In genomic region chr9:136950656-136951030, GRCh38 we compare ENCODE assay signal across 8 cellular contexts. TPM values are rescaled to one million over a fixed set of nuclear protein-coding genes. Genes with fewer than 3 reads are reported as not detected.
DNase-seq lines count a peak whose midpoint lies in the region; ATAC-seq lines count a peak whose summit lies in the region.

No MANE protein-coding gene starts in this region.

- H3K27ac ChIP-seq in angular gyrus (ENCODE audit: low read depth, low read length), result peak overlapping the region; percentile 99

- ATAC-seq in left colon, result peak; percentile 17
- no peak for ATAC-seq in GM21515 (IDR thresholded peaks at IDR 0.05; ENCODE audit: unreplicated experiment)
- ATAC-seq in GM18858 (IDR thresholded peaks at IDR 0.05; ENCODE audit: unreplicated experiment), result no peak

- DNase-seq in DMS53 (lab: John Stamatoyannopoulos, UW) (peak; percentile 68), DMS53 treated with DMSO at 0.1 percent for 48 hours (lab: John Stamatoyannopoulos, UW; ENCODE audit: unreplicated experiment) (no peak), left colon (no peak), superior temporal gyrus (ENCODE audit: extremely low spot score) (peak; percentile 21), cerebellar nuclear complex (lab: John Stamatoyannopoulos, UW) (no peak)

- intact Hi-C loops in left colon (cut with DNase I, micrococcal nuclease), result no loop called here

RNA-seq across cellular contexts. Expression of gene LCN12, which starts 1.4 kb away (rescaled TPM):
- 10 to 100 TPM in 1 of 2 donors, 1 to 10 TPM in 1; 8.5 to 10.2 TPM for total RNA-seq in left colon

RNA-seq across cellular contexts. Expression of gene C8G, which starts 5.6 kb away (rescaled TPM):
- 1 to 10 TPM; 3.9 to 8.3 TPM for total RNA-seq in left colon

RNA-seq across cellular contexts. Expression of gene FBXW5, which starts 6.1 kb away (rescaled TPM):
- 100 to 1,000 TPM; 167 to 195 TPM for total RNA-seq in left colon

RNA-seq across cellular contexts. Expression of gene PTGDS, which starts 26.7 kb away (rescaled TPM):
- total RNA-seq in left colon, result 10 to 100 TPM in 1 of 2 donors, 1 to 10 TPM in 1; 8.7 to 36.9 TPM

RNA-seq across cellular contexts. Expression of gene LCNL1, which starts 32.1 kb away (rescaled TPM):
- total RNA-seq in left colon, result under 1 TPM in 1 of 2 donors, not detected in 1; 0.06 TPM

Comparison
In these comparisons a context has a peak if more than half of its experiments do, and no peak if none do; other contexts are left out.
1. DNase-seq: peak in DMS53 (single experiment) and superior temporal gyrus (single experiment); none in DMS53 treated with DMSO at 0.1 percent for 48 hours (single experiment), left colon (0 of 2) and cerebellar nuclear complex (0 of 2).